Comparison of ENCODE assay signal across 25 cellular contexts in the genomic region with DNA sequence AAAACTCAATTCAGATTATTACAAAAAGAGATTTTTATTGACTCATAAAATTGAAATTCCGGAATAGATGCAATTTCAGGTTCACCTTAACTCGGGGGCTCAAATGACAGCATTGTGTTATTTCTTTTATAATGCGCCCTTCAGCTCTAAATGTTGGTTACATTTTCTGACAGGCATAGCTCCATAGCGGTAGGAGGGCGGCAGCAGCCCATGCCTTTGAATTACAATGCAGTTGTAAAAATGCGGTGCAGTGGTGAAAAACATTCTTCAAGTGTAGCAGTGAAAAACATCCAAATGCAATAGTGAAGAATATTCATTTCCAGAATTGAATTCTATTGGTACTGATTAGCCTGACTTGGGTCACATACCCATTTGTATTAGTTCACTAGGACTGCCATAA.
"Had no signal": no experiment of that assay in that cellular context is flagged by ENCODE, and none has a peak within 500 bp of the region (broad histone marks: within the 10 kb centered on the region; RNA-seq: fewer than 3 reads in every experiment).

No MANE protein-coding gene starts in this region.

- H3K4me1 ChIP-seq: colonic mucosa, left ventricle myocardium inferior, lower lobe of right lung, pancreas, spleen, tibial artery, upper lobe of right lung, vagina had no signal

- H3K27ac Mint-ChIP-seq: memory B cell; natural killer cell treated with Interleukin-12 subunit alpha and Interleukin-12 subunit beta and Interleukin-15 and Interleukin-18, amount 100 ng/mL, for 72 hours; progenitor cell of endocrine pancreas; stimulated activated memory B cell treated with anti-CD40 and anti-IgM and Interleukin-4, amounts not matched to agents 10 μg/mL and 1 μg/mL and 100 μg/mL, for 72 hours; stimulated activated naive CD8-positive, alpha-beta T cell treated with anti-CD3 and anti-CD28 coated beads, Interleukin-15, Interleukin-2, amounts not matched to agents 100 ng/mL and 50 ng/mL, for 24 hours had no signal

- H3K27me3 ChIP-seq: colonic mucosa, foreskin keratinocyte, hepatocyte, pancreas, spleen, tibial artery, upper lobe of right lung, vagina had no signal

- DNase-seq: colonic mucosa; dermis blood vessel endothelial cell; erythroblast; foreskin keratinocyte; kidney; left cardiac atrium; left ventricle myocardium inferior; lower lobe of right lung; midbrain; occipital lobe; pancreas; spleen; stimulated activated CD4-positive, alpha-beta T cell treated with anti-CD3 and anti-CD28 coated beads, Interleukin-15, amount 100 ng/mL, for 24 hours; stimulated activated CD4-positive, alpha-beta T cell treated with anti-CD3 and anti-CD28 coated beads, Interleukin-1b, Interleukin-23, amount 100 ng/mL, for 48 hours; stimulated activated CD4-positive, alpha-beta T cell treated with anti-CD3 and anti-CD28 coated beads, Interleukin-4, amount 100 ng/mL, for 24 hours; tibial artery; upper lobe of right lung had no signal

- H3K27ac ChIP-seq: colonic mucosa, foreskin keratinocyte, hepatocyte, left ventricle myocardium inferior, lower lobe of right lung, pancreas, spleen, tibial artery, upper lobe of right lung, vagina had no signal

- H3K9me3 Mint-ChIP-seq: stimulated activated memory B cell treated with anti-CD40 and anti-IgM and Interleukin-4, amounts not matched to agents 10 μg/mL and 1 μg/mL and 100 μg/mL, for 72 hours had no signal

- H3K4me2 ChIP-seq: hepatocyte had no signal

- H3K36me3 ChIP-seq: colonic mucosa, left ventricle myocardium inferior, lower lobe of right lung, pancreas, spleen, tibial artery, upper lobe of right lung, vagina had no signal

- H3K4me3 ChIP-seq: colonic mucosa, hepatocyte, left ventricle myocardium inferior, lower lobe of right lung, pancreas, spleen, tibial artery, upper lobe of right lung, vagina had no signal

- H3K36me3 Mint-ChIP-seq: memory B cell; stimulated activated memory B cell treated with anti-CD40 and anti-IgM and Interleukin-4, amounts not matched to agents 10 μg/mL and 1 μg/mL and 100 μg/mL, for 72 hours had no signal

- H2AFZ ChIP-seq: hepatocyte had no signal

- H3K27me3 Mint-ChIP-seq: memory B cell; natural killer cell treated with Interleukin-12 subunit alpha and Interleukin-12 subunit beta and Interleukin-15 and Interleukin-18, amount 100 ng/mL, for 72 hours; progenitor cell of endocrine pancreas; stimulated activated memory B cell treated with anti-CD40 and anti-IgM and Interleukin-4, amounts not matched to agents 10 μg/mL and 1 μg/mL and 100 μg/mL, for 72 hours; stimulated activated naive CD8-positive, alpha-beta T cell treated with anti-CD3 and anti-CD28 coated beads, Interleukin-15, Interleukin-2, amounts not matched to agents 100 ng/mL and 50 ng/mL, for 24 hours had no signal

- ATAC-seq: foreskin keratinocyte; left cardiac atrium; lower lobe of right lung; natural killer cell treated with Interleukin-12 subunit alpha and Interleukin-12 subunit beta and Interleukin-15 and Interleukin-18, amount 100 ng/mL, for 72 hours; pancreas; sciatic nerve; stimulated activated memory B cell treated with anti-CD40 and anti-IgM and Interleukin-4, amounts not matched to agents 10 μg/mL and 1 μg/mL and 100 μg/mL, for 72 hours; upper lobe of right lung had no signal

- H3K9me3 ChIP-seq: colonic mucosa, lower lobe of right lung, pancreas, tibial artery, upper lobe of right lung, vagina had no signal

- H3K4me3 Mint-ChIP-seq: memory B cell; natural killer cell treated with Interleukin-12 subunit alpha and Interleukin-12 subunit beta and Interleukin-15 and Interleukin-18, amount 100 ng/mL, for 72 hours; stimulated activated memory B cell treated with anti-CD40 and anti-IgM and Interleukin-4, amounts not matched to agents 10 μg/mL and 1 μg/mL and 100 μg/mL, for 72 hours; stimulated activated naive CD8-positive, alpha-beta T cell treated with anti-CD3 and anti-CD28 coated beads, Interleukin-15, Interleukin-2, amounts not matched to agents 100 ng/mL and 50 ng/mL, for 24 hours had no signal

- H3K79me2 ChIP-seq: hepatocyte had no signal

- H3K4me1 Mint-ChIP-seq: memory B cell; stimulated activated memory B cell treated with anti-CD40 and anti-IgM and Interleukin-4, amounts not matched to agents 10 μg/mL and 1 μg/mL and 100 μg/mL, for 72 hours had no signal
